Comparison of ENCODE assay signal across 2 cellular contexts in the genomic region with DNA sequence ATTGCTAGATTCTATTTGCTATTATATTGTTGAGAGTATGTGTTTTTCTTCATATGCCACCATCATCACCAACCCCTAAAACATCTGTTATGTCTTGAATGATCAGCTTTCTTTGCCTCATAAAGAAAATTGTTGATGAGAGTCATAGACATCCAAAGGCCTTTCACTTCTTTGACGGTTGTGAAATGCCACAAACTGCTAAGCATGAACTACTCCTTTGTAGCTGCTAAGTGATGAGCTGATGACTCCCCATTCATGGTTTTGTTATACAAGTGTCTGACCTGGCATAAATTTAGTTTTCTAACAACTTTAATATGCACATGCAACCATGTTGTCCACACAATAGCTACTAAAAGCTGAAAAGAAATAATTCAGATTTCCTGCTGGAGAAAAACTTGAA.
TF ChIP-seq lines count a peak whose summit lies in the region.

No MANE protein-coding gene starts in this region.

TF ChIP-seq in IMR-90, 13 proteins besides CTCF, POLR2A, EP300 and RAD21:
- TF ChIP-seq, protein P1, sequence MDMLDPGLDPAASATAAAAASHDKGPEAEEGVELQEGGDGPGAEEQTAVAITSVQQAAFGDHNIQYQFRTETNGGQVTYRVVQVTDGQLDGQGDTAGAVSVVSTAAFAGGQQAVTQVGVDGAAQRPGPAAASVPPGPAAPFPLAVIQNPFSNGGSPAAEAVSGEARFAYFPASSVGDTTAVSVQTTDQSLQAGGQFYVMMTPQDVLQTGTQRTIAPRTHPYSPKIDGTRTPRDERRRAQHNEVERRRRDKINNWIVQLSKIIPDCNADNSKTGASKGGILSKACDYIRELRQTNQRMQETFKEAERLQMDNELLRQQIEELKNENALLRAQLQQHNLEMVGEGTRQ (IDR thresholded peaks at IDR 0.05; ENCODE audit: low read depth, low read length): no peak
- TF ChIP-seq RFX5 (IDR thresholded peaks at IDR 0.05; ENCODE audit: low read depth, low read length) (no peak), CHD1 (IDR thresholded peaks at IDR 0.05; ENCODE audit: low read depth, low read length) (no peak), CEBPB (IDR thresholded peaks at IDR 0.05; ENCODE audit: low read depth, low read length) (no peak), BHLHE40 (IDR thresholded peaks at IDR 0.05; ENCODE audit: low read depth, low read length) (no peak), RCOR1 (IDR thresholded peaks at IDR 0.05; ENCODE audit: insufficient replicate concordance, low read length) (no peak), MXI1 (IDR thresholded peaks at IDR 0.05; ENCODE audit: borderline replicate concordance, low read depth, low read length) (no peak), MAZ (IDR thresholded peaks at IDR 0.05; ENCODE audit: borderline replicate concordance, low read depth, low read length) (no peak), FOS (IDR thresholded peaks at IDR 0.05; ENCODE audit: low read depth, low read length) (no peak), SMC3 (IDR thresholded peaks at IDR 0.05; ENCODE audit: low read depth, low read length) (no peak)

TF ChIP-seq in K562, 482 proteins besides CTCF, POLR2A, EP300 and RAD21 (continues in another document):
- TF ChIP-seq SIX5 (IDR thresholded peaks at IDR 0.05; ENCODE audit: borderline replicate concordance in 1 of 2, insufficient read depth in 1 of 2, low read depth in 1 of 2, low read length in 2 of 2) (no peak), SRF (CRISPR knock-in tag; IDR thresholded peaks at IDR 0.05) (no peak), BACH1 (tag; IDR thresholded peaks at IDR 0.05) (no peak), ARHGAP35 (IDR thresholded peaks at IDR 0.05; ENCODE audit: partially characterized antibody) (no peak), ZNF316 (IDR thresholded peaks at IDR 0.05) (no peak), TEAD1 (CRISPR knock-in tag; IDR thresholded peaks at IDR 0.05) (no peak), ILF3 (IDR thresholded peaks at IDR 0.05; ENCODE audit: borderline replicate concordance) (no peak), MYC (IDR thresholded peaks at IDR 0.05; ENCODE audit: low read depth, low read length) (no peak), MYC (CRISPR knock-in tag; IDR thresholded peaks at IDR 0.05; ENCODE audit: borderline replicate concordance, low read depth) (no peak), PML (IDR thresholded peaks at IDR 0.05; ENCODE audit: low read length) (no peak), SNRNP70 (optimal IDR thresholded peaks at IDR 0.05; ENCODE audit: low read depth, low read length) (no peak), FOS (IDR thresholded peaks at IDR 0.05; ENCODE audit: extremely low read depth, insufficient read length) (no peak), HDGF (IDR thresholded peaks at IDR 0.05) (no peak), ZBED1 (IDR thresholded peaks at IDR 0.05) (no peak), SMARCA4 (IDR thresholded peaks at IDR 0.05) (no peak)
- TF ChIP-seq, protein P2, sequence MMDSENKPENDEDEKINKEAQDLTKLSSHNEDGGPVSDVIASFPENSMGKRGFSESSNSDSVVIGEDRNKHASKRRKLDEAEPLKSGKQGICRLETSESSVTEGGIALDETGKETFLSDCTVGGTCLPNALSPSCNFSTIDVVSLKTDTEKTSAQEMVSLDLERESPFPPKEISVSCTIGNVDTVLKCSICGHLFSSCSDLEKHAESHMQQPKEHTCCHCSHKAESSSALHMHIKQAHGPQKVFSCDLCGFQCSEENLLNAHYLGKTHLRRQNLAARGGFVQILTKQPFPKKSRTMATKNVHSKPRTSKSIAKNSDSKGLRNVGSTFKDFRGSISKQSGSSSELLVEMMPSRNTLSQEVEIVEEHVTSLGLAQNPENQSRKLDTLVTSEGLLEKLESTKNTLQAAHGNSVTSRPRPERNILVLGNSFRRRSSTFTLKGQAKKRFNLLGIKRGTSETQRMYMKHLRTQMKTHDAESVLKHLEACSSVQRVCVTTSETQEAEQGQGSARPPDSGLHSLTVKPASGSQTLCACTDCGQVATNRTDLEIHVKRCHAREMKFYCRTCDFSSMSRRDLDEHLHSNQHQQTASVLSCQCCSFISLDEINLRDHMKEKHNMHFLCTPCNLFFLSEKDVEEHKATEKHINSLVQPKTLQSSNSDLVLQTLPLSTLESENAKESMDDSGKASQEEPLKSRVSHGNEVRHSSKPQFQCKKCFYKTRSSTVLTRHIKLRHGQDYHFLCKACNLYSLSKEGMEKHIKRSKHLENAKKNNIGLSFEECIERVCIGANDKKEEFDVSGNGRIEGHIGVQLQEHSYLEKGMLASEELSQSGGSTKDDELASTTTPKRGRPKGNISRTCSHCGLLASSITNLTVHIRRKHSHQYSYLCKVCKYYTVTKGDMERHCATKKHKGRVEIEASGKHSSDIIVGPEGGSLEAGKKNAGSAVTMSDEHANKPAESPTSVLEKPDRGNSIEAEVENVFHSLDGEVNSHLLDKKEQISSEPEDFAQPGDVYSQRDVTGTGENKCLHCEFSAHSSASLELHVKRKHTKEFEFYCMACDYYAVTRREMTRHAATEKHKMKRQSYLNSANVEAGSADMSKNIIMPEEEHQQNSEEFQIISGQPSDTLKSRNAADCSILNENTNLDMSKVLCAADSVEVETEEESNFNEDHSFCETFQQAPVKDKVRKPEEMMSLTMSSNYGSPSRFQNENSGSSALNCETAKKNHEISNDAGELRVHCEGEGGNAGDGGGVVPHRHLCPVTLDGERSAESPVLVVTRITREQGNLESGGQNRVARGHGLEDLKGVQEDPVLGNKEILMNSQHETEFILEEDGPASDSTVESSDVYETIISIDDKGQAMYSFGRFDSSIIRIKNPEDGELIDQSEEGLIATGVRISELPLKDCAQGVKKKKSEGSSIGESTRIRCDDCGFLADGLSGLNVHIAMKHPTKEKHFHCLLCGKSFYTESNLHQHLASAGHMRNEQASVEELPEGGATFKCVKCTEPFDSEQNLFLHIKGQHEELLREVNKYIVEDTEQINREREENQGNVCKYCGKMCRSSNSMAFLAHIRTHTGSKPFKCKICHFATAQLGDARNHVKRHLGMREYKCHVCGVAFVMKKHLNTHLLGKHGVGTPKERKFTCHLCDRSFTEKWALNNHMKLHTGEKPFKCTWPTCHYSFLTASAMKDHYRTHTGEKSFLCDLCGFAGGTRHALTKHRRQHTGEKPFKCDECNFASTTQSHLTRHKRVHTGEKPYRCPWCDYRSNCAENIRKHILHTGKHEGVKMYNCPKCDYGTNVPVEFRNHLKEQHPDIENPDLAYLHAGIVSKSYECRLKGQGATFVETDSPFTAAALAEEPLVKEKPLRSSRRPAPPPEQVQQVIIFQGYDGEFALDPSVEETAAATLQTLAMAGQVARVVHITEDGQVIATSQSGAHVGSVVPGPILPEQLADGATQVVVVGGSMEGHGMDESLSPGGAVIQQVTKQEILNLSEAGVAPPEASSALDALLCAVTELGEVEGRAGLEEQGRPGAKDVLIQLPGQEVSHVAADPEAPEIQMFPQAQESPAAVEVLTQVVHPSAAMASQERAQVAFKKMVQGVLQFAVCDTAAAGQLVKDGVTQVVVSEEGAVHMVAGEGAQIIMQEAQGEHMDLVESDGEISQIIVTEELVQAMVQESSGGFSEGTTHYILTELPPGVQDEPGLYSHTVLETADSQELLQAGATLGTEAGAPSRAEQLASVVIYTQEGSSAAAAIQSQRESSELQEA (IDR thresholded peaks at IDR 0.05; ENCODE audit: low read depth): no peak
- TF ChIP-seq, protein P3, sequence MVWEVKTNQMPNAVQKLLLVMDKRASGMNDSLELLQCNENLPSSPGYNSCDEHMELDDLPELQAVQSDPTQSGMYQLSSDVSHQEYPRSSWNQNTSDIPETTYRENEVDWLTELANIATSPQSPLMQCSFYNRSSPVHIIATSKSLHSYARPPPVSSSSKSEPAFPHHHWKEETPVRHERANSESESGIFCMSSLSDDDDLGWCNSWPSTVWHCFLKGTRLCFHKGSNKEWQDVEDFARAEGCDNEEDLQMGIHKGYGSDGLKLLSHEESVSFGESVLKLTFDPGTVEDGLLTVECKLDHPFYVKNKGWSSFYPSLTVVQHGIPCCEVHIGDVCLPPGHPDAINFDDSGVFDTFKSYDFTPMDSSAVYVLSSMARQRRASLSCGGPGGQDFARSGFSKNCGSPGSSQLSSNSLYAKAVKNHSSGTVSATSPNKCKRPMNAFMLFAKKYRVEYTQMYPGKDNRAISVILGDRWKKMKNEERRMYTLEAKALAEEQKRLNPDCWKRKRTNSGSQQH (CRISPR knock-in tag; IDR thresholded peaks at IDR 0.05): no peak
- TF ChIP-seq, protein P4, sequence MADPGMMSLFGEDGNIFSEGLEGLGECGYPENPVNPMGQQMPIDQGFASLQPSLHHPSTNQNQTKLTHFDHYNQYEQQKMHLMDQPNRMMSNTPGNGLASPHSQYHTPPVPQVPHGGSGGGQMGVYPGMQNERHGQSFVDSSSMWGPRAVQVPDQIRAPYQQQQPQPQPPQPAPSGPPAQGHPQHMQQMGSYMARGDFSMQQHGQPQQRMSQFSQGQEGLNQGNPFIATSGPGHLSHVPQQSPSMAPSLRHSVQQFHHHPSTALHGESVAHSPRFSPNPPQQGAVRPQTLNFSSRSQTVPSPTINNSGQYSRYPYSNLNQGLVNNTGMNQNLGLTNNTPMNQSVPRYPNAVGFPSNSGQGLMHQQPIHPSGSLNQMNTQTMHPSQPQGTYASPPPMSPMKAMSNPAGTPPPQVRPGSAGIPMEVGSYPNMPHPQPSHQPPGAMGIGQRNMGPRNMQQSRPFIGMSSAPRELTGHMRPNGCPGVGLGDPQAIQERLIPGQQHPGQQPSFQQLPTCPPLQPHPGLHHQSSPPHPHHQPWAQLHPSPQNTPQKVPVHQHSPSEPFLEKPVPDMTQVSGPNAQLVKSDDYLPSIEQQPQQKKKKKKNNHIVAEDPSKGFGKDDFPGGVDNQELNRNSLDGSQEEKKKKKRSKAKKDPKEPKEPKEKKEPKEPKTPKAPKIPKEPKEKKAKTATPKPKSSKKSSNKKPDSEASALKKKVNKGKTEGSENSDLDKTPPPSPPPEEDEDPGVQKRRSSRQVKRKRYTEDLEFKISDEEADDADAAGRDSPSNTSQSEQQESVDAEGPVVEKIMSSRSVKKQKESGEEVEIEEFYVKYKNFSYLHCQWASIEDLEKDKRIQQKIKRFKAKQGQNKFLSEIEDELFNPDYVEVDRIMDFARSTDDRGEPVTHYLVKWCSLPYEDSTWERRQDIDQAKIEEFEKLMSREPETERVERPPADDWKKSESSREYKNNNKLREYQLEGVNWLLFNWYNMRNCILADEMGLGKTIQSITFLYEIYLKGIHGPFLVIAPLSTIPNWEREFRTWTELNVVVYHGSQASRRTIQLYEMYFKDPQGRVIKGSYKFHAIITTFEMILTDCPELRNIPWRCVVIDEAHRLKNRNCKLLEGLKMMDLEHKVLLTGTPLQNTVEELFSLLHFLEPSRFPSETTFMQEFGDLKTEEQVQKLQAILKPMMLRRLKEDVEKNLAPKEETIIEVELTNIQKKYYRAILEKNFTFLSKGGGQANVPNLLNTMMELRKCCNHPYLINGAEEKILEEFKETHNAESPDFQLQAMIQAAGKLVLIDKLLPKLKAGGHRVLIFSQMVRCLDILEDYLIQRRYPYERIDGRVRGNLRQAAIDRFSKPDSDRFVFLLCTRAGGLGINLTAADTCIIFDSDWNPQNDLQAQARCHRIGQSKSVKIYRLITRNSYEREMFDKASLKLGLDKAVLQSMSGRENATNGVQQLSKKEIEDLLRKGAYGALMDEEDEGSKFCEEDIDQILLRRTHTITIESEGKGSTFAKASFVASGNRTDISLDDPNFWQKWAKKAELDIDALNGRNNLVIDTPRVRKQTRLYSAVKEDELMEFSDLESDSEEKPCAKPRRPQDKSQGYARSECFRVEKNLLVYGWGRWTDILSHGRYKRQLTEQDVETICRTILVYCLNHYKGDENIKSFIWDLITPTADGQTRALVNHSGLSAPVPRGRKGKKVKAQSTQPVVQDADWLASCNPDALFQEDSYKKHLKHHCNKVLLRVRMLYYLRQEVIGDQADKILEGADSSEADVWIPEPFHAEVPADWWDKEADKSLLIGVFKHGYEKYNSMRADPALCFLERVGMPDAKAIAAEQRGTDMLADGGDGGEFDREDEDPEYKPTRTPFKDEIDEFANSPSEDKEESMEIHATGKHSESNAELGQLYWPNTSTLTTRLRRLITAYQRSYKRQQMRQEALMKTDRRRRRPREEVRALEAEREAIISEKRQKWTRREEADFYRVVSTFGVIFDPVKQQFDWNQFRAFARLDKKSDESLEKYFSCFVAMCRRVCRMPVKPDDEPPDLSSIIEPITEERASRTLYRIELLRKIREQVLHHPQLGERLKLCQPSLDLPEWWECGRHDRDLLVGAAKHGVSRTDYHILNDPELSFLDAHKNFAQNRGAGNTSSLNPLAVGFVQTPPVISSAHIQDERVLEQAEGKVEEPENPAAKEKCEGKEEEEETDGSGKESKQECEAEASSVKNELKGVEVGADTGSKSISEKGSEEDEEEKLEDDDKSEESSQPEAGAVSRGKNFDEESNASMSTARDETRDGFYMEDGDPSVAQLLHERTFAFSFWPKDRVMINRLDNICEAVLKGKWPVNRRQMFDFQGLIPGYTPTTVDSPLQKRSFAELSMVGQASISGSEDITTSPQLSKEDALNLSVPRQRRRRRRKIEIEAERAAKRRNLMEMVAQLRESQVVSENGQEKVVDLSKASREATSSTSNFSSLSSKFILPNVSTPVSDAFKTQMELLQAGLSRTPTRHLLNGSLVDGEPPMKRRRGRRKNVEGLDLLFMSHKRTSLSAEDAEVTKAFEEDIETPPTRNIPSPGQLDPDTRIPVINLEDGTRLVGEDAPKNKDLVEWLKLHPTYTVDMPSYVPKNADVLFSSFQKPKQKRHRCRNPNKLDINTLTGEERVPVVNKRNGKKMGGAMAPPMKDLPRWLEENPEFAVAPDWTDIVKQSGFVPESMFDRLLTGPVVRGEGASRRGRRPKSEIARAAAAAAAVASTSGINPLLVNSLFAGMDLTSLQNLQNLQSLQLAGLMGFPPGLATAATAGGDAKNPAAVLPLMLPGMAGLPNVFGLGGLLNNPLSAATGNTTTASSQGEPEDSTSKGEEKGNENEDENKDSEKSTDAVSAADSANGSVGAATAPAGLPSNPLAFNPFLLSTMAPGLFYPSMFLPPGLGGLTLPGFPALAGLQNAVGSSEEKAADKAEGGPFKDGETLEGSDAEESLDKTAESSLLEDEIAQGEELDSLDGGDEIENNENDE (IDR thresholded peaks at IDR 0.05; ENCODE audit: low read depth, low read length): no peak
